ENCODE assay signal across 18 cellular contexts in genomic region chr13:70311175-70311574, GRCh38.
DNase-seq lines count a peak whose midpoint lies in the region; ATAC-seq and TF ChIP-seq lines count a peak whose summit lies in the region.
"Had no signal": no experiment of that assay in that cellular context is flagged by ENCODE, and none has a peak within 500 bp of the region (broad histone marks: within the 10 kb centered on the region; RNA-seq: fewer than 3 reads in every experiment).

No MANE protein-coding gene starts in this region.

- no peaks in the 10 kb centered on the region for H3K9me3 Mint-ChIP-seq in nephron progenitor cell

- H3K27ac ChIP-seq in prostate gland = no peak overlapping the region
- H3K27ac ChIP-seq: 22Rv1, BLaER1, C4-2B had no signal

- 30% methylated on average over 2 of the region's 2 CpGs for WGBS in prostate gland

- H3K27me3 ChIP-seq in prostate gland (replicated peaks; ENCODE audit: insufficient read depth) = no peaks in the 10 kb centered on the region
- H3K27me3 ChIP-seq: BLaER1 had no signal

- peak overlapping the region; percentile 29 for H3K27ac Mint-ChIP-seq in nephron progenitor cell
- H3K27ac Mint-ChIP-seq: B cell; CD4-positive, CD25-positive, alpha-beta regulatory T cell; CD8-positive, alpha-beta T cell; HFFc6 had no signal

- no peak overlapping the region for H3K4me3 Mint-ChIP-seq in nephron progenitor cell
- H3K4me3 Mint-ChIP-seq: B cell; CD4-positive, CD25-positive, alpha-beta regulatory T cell; CD8-positive, alpha-beta T cell; HFFc6 had no signal

- no peaks in the 10 kb centered on the region for H3K4me1 ChIP-seq in prostate gland (replicated peaks)
- H3K4me1 ChIP-seq: HAP-1 had no signal

- no peaks in the 10 kb centered on the region for H3K4me1 Mint-ChIP-seq in nephron progenitor cell
- H3K4me1 Mint-ChIP-seq: B cell; CD4-positive, CD25-positive, alpha-beta regulatory T cell had no signal

- H3K36me3 ChIP-seq in prostate gland = no peaks in the 10 kb centered on the region
- H3K36me3 ChIP-seq: BLaER1, HAP-1 had no signal

- TF ChIP-seq CTCF in LNCaP clone FGC (IDR thresholded peaks at IDR 0.05; ENCODE audit: control insufficient read depth, extremely low read depth, insufficient read depth) (no peak), nephron progenitor cell (IDR thresholded peaks at IDR 0.05) (no peak), prostate gland (IDR thresholded peaks at IDR 0.05) (no peak)

- ATAC-seq in GM18907 (IDR thresholded peaks at IDR 0.05; ENCODE audit: unreplicated experiment) = no peak
- ATAC-seq: CD8-positive, alpha-beta T cell had no signal

- DNase-seq in NCI-H146 (lab: John Stamatoyannopoulos, UW) = peak; percentile 34
- DNase-seq in NCI-H146 treated with DMSO at 0.1 percent for 48 hours (lab: John Stamatoyannopoulos, UW; ENCODE audit: unreplicated experiment) = no peak
- peak; percentile 33 for DNase-seq in LNCaP clone FGC (ENCODE audit: low read depth)
- no peak for DNase-seq in nephron progenitor cell
- peak; percentile 29 for DNase-seq in prostate gland (ENCODE audit: low spot score)
- no peak for DNase-seq in kidney glomerular epithelial cell (lab: John Stamatoyannopoulos, UW)
- DNase-seq: CD4-positive, CD25-positive, alpha-beta regulatory T cell; CD8-positive, alpha-beta T cell; DND-41; GOT3; HFFc6 had no signal

- no peaks in the 10 kb centered on the region for H3K9me3 ChIP-seq in prostate gland
- H3K9me3 ChIP-seq: BLaER1, Caco-2, HAP-1 had no signal

- H3K36me3 Mint-ChIP-seq in nephron progenitor cell (ENCODE audit: low read depth) = no peaks in the 10 kb centered on the region
- H3K36me3 Mint-ChIP-seq: CD4-positive, CD25-positive, alpha-beta regulatory T cell; CD8-positive, alpha-beta T cell had no signal

- intact Hi-C loops in prostate gland (cut with DNase I) = no loop called here

- H3K27me3 Mint-ChIP-seq in nephron progenitor cell (ENCODE audit: low read depth, poor library complexity) = no peaks in the 10 kb centered on the region
- H3K27me3 Mint-ChIP-seq: B cell; CD4-positive, CD25-positive, alpha-beta regulatory T cell had no signal

- no peak for TF ChIP-seq POLR2A in prostate gland (IDR thresholded peaks at IDR 0.05)

- H3K4me3 ChIP-seq in LNCaP clone FGC (ENCODE audit: low read depth, low read length) = no peak overlapping the region
- H3K4me3 ChIP-seq in prostate gland = no peak overlapping the region
- H3K4me3 ChIP-seq: BLaER1, HAP-1 had no signal

Comparison
In these comparisons a context has a peak if more than half of its experiments do, and no peak if none do; other contexts are left out.
1. DNase-seq: peak in NCI-H146 (single experiment), LNCaP clone FGC (single experiment) and prostate gland (single experiment); none in NCI-H146 treated with DMSO at 0.1 percent for 48 hours (single experiment), nephron progenitor cell (single experiment) and kidney glomerular epithelial cell (single experiment).